9 cellular contexts compared by ENCODE assay signal in genomic region chr1:209651148-209651547, GRCh38. TPM values are rescaled to one million over a fixed set of nuclear protein-coding genes. Genes with fewer than 3 reads are reported as not detected.
DNase-seq lines count a peak whose midpoint lies in the region; TF ChIP-seq lines count a peak whose summit lies in the region.
"Had no signal": no experiment of that assay in that cellular context is flagged by ENCODE, and none has a peak within 500 bp of the region (broad histone marks: within the 10 kb centered on the region; RNA-seq: fewer than 3 reads in every experiment).

No MANE protein-coding gene starts in this region.

- intact Hi-C loops in activated T-helper 1 cell treated with anti-CD3 and anti-CD28 coated beads, Interleukin-12 subunit alpha, Interleukin-12 subunit beta, Interleukin-2, Interleukin-4 antibody, amounts not matched to agents 30 ng/mL and 10 ng/mL and 1 ng/mL, durations not matched to agents 14 hours and 24 hours and 36 hours (cut with micrococcal nuclease), result loop anchor here (1.0 to 2.0 kb wide), 4 partner anchors 9 to 96 kb away; no protein-coding TSS in a partner anchor

- no peaks in the 10 kb centered on the region for H3K9me3 Mint-ChIP-seq in activated T-helper 1 cell treated with anti-CD3 and anti-CD28 coated beads, Interleukin-12 subunit alpha, Interleukin-12 subunit beta, Interleukin-2, Interleukin-4 antibody, amounts not matched to agents 30 ng/mL and 10 ng/mL and 1 ng/mL, durations not matched to agents 14 hours and 24 hours and 36 hours
- H3K9me3 Mint-ChIP-seq: immature natural killer cell had no signal

- no peaks in the 10 kb centered on the region for H3K36me3 ChIP-seq in right atrium auricular region

- H3K9me3 ChIP-seq in right atrium auricular region, result no peaks in the 10 kb centered on the region

- H3K27ac ChIP-seq in right atrium auricular region, result peak overlapping the region in 1 of 2 donors; percentile 13

- peak; percentile 92 for DNase-seq in DMS53 (lab: John Stamatoyannopoulos, UW)
- DNase-seq in HFF-Myc (ENCODE audit: extremely low read depth, low read depth), result peak; percentile 54
- peak; percentile 87 for DNase-seq in NOMO-1 treated with dmso at 0.1 percent for 144 hours (lab: John Stamatoyannopoulos, UW; ENCODE audit: unreplicated experiment)
- DNase-seq in activated T-helper 1 cell treated with anti-CD3 and anti-CD28 coated beads, Interleukin-12 subunit alpha, Interleukin-12 subunit beta, Interleukin-2, Interleukin-4 antibody, amounts not matched to agents 30 ng/mL and 10 ng/mL and 1 ng/mL, durations not matched to agents 14 hours and 24 hours and 36 hours (ENCODE audit: low spot score), result peak; percentile 70
- DNase-seq in right atrium auricular region (ENCODE audit: low spot score), result peak; percentile 87
- peak in 2 of 3 experiments; percentile 18 to 20 for DNase-seq in stimulated activated CD4-positive, alpha-beta T cell treated with anti-CD3 and anti-CD28 coated beads, TNF-alpha, amount 100 ng/mL, for 4 hours (ENCODE audit: low read depth in 3 of 3)
- no peak for DNase-seq in NCI-H524 treated with DMSO at 0.1 percent for 48 hours (lab: John Stamatoyannopoulos, UW)
- DNase-seq in NCI-H1436 treated with DMSO at 0.1 percent for 48 hours (lab: John Stamatoyannopoulos, UW), result no peak

- H3K27me3 Mint-ChIP-seq in activated T-helper 1 cell treated with anti-CD3 and anti-CD28 coated beads, Interleukin-12 subunit alpha, Interleukin-12 subunit beta, Interleukin-2, Interleukin-4 antibody, amounts not matched to agents 30 ng/mL and 10 ng/mL and 1 ng/mL, durations not matched to agents 14 hours and 24 hours and 36 hours (ENCODE audit: insufficient read depth), result no peaks in the 10 kb centered on the region

- peaks cover 0 to 71% of the 10 kb centered on the region in 2 donors for H3K4me1 ChIP-seq in right atrium auricular region

- H3K4me3 ChIP-seq in HFF-Myc (replicated peaks; ENCODE audit: low read depth, low read length) (no peak overlapping the region), right atrium auricular region (no peak overlapping the region)

- H3K36me3 Mint-ChIP-seq in activated T-helper 1 cell treated with anti-CD3 and anti-CD28 coated beads, Interleukin-12 subunit alpha, Interleukin-12 subunit beta, Interleukin-2, Interleukin-4 antibody, amounts not matched to agents 30 ng/mL and 10 ng/mL and 1 ng/mL, durations not matched to agents 14 hours and 24 hours and 36 hours (ENCODE audit: low read depth), result peaks cover 12% of the 10 kb centered on the region
- H3K36me3 Mint-ChIP-seq: immature natural killer cell had no signal

- H3K4me3 Mint-ChIP-seq in activated T-helper 1 cell treated with anti-CD3 and anti-CD28 coated beads, Interleukin-12 subunit alpha, Interleukin-12 subunit beta, Interleukin-2, Interleukin-4 antibody, amounts not matched to agents 30 ng/mL and 10 ng/mL and 1 ng/mL, durations not matched to agents 14 hours and 24 hours and 36 hours, result peak overlapping the region; percentile 58
- H3K4me3 Mint-ChIP-seq: immature natural killer cell had no signal

- H3K27ac Mint-ChIP-seq in activated T-helper 1 cell treated with anti-CD3 and anti-CD28 coated beads, Interleukin-12 subunit alpha, Interleukin-12 subunit beta, Interleukin-2, Interleukin-4 antibody, amounts not matched to agents 30 ng/mL and 10 ng/mL and 1 ng/mL, durations not matched to agents 14 hours and 24 hours and 36 hours, result peak overlapping the region; percentile 96

- TF ChIP-seq CTCF in HFF-Myc (IDR thresholded peaks at IDR 0.05; ENCODE audit: low read depth, low read length, missing control alignments) (no peak), right atrium auricular region (IDR thresholded peaks at IDR 0.05) (no peak)

- H3K27me3 ChIP-seq in right atrium auricular region, result no peaks in the 10 kb centered on the region

- peaks cover 76% of the 10 kb centered on the region for H3K4me1 Mint-ChIP-seq in activated T-helper 1 cell treated with anti-CD3 and anti-CD28 coated beads, Interleukin-12 subunit alpha, Interleukin-12 subunit beta, Interleukin-2, Interleukin-4 antibody, amounts not matched to agents 30 ng/mL and 10 ng/mL and 1 ng/mL, durations not matched to agents 14 hours and 24 hours and 36 hours (ENCODE audit: low read depth)

RNA-seq across cellular contexts. Expression of gene LAMB3, which starts 1.1 kb away (rescaled TPM):
- total RNA-seq in activated T-helper 1 cell treated with anti-CD3 and anti-CD28 coated beads, Interleukin-12 subunit alpha, Interleukin-12 subunit beta, Interleukin-2, Interleukin-4 antibody, amounts not matched to agents 30 ng/mL and 10 ng/mL and 1 ng/mL, durations not matched to agents 14 hours and 24 hours and 36 hours, result 15.8 and 18.3 TPM in 2 replicates
- 10 to 100 TPM in 1 of 2 donors, 1 to 10 TPM in 1; 4.7 to 11.1 TPM for total RNA-seq in right atrium auricular region

RNA-seq across cellular contexts. Expression of gene G0S2, which starts 24.1 kb away (rescaled TPM):
- total RNA-seq in activated T-helper 1 cell treated with anti-CD3 and anti-CD28 coated beads, Interleukin-12 subunit alpha, Interleukin-12 subunit beta, Interleukin-2, Interleukin-4 antibody, amounts not matched to agents 30 ng/mL and 10 ng/mL and 1 ng/mL, durations not matched to agents 14 hours and 24 hours and 36 hours, result 501 and 509 TPM in 2 replicates
- total RNA-seq in right atrium auricular region, result 100 to 1,000 TPM; 212 to 299 TPM

RNA-seq across cellular contexts. Expression of gene HSD11B1, which starts 53.5 kb away (rescaled TPM):
- total RNA-seq in activated T-helper 1 cell treated with anti-CD3 and anti-CD28 coated beads, Interleukin-12 subunit alpha, Interleukin-12 subunit beta, Interleukin-2, Interleukin-4 antibody, amounts not matched to agents 30 ng/mL and 10 ng/mL and 1 ng/mL, durations not matched to agents 14 hours and 24 hours and 36 hours, result 15.9 and 17.9 TPM in 2 replicates
- 10 to 100 TPM in 1 of 2 donors, 1 to 10 TPM in 1; 3.7 to 17.2 TPM for total RNA-seq in right atrium auricular region

Comparison
In these comparisons a context has a peak if more than half of its experiments do, and no peak if none do; other contexts are left out.
1. DNase-seq: peak in DMS53 (single experiment), HFF-Myc (single experiment), NOMO-1 treated with dmso at 0.1 percent for 144 hours (single experiment), activated T-helper 1 cell treated with anti-CD3 and anti-CD28 coated beads, Interleukin-12 subunit alpha, Interleukin-12 subunit beta, Interleukin-2, Interleukin-4 antibody, amounts not matched to agents 30 ng/mL and 10 ng/mL and 1 ng/mL, durations not matched to agents 14 hours and 24 hours and 36 hours (single experiment), right atrium auricular region (single experiment) and stimulated activated CD4-positive, alpha-beta T cell treated with anti-CD3 and anti-CD28 coated beads, TNF-alpha, amount 100 ng/mL, for 4 hours (2 of 3); none in NCI-H524 treated with DMSO at 0.1 percent for 48 hours (single experiment) and NCI-H1436 treated with DMSO at 0.1 percent for 48 hours (single experiment).